26 cellular contexts compared by ENCODE assay signal in the genomic region with DNA sequence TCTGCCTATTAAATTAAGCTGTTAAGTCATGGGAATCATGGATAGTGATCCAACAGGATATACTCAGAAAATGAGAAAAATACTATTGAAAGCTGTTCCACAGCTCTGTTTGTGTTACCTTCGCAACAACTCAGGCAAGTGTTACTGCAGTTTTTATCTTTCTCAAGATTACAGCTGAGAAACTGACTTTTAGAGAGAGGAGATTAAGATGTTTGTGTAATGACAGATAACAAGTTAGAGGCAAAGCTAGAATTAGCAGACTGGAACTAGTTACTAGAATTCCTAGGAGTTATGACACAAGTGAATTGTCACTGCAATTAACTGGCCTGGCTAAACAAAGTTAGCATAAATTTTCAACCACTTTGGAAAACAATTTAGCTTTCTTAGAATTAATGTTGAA. TPM values are rescaled to one million over a fixed set of nuclear protein-coding genes. Genes with fewer than 3 reads are reported as not detected.
"Had no signal": no experiment of that assay in that cellular context is flagged by ENCODE, and none has a peak within 500 bp of the region (broad histone marks: within the 10 kb centered on the region; RNA-seq: fewer than 3 reads in every experiment).

No MANE protein-coding gene starts in this region.

- H3K36me3 ChIP-seq: Peyer's patch, SJSA1 had no signal

- H3K9me3 Mint-ChIP-seq: activated CD4-positive, alpha-beta memory T cell treated with anti-CD3 and anti-CD28 coated beads for 36 hours; activated CD4-positive, alpha-beta T cell treated with anti-CD3 and anti-CD28 coated beads, Interleukin-2, amount 10 ng/mL, durations not matched to agents 7 days and 5 days; activated naive CD4-positive, alpha-beta T cell treated with anti-CD3 and anti-CD28 coated beads for 36 hours; activated T-helper 17 cell treated with anti-CD3 and anti-CD28 coated beads, Interleukin-2, amount 50 U/mL, for 72 hours; WTC11 had no signal

- H3K27ac Mint-ChIP-seq: activated CD4-positive, alpha-beta memory T cell treated with anti-CD3 and anti-CD28 coated beads for 36 hours; activated CD4-positive, alpha-beta T cell treated with anti-CD3 and anti-CD28 coated beads, Interleukin-2, amount 10 ng/mL, durations not matched to agents 7 days and 5 days; activated naive CD4-positive, alpha-beta T cell treated with anti-CD3 and anti-CD28 coated beads for 36 hours; activated naive CD8-positive, alpha-beta T cell; activated T-helper 17 cell treated with anti-CD3 and anti-CD28 coated beads, Interleukin-2, amount 50 U/mL, for 72 hours; WTC11 had no signal

- H3K4me1 ChIP-seq: Peyer's patch had no signal

- H3K36me3 Mint-ChIP-seq: activated CD4-positive, alpha-beta memory T cell treated with anti-CD3 and anti-CD28 coated beads for 36 hours; activated naive CD8-positive, alpha-beta T cell; WTC11 had no signal

- H3K4me3 ChIP-seq: Peyer's patch, SJSA1 had no signal

- H3K4me1 Mint-ChIP-seq: activated CD4-positive, alpha-beta T cell treated with anti-CD3 and anti-CD28 coated beads, Interleukin-2, amount 10 ng/mL, durations not matched to agents 7 days and 5 days; activated T-helper 17 cell treated with anti-CD3 and anti-CD28 coated beads, Interleukin-2, amount 50 U/mL, for 72 hours had no signal

- H3K27me3 ChIP-seq: Peyer's patch, SJSA1 had no signal

- H3K4me3 Mint-ChIP-seq: activated CD4-positive, alpha-beta memory T cell treated with anti-CD3 and anti-CD28 coated beads for 36 hours; activated CD4-positive, alpha-beta T cell treated with anti-CD3 and anti-CD28 coated beads, Interleukin-2, amount 10 ng/mL, durations not matched to agents 7 days and 5 days; activated naive CD4-positive, alpha-beta T cell treated with anti-CD3 and anti-CD28 coated beads for 36 hours; activated naive CD8-positive, alpha-beta T cell; activated T-helper 17 cell treated with anti-CD3 and anti-CD28 coated beads, Interleukin-2, amount 50 U/mL, for 72 hours; WTC11 had no signal

- H3K27ac ChIP-seq: Peyer's patch, RWPE1, SJSA1 had no signal

- H3K9me3 ChIP-seq: Peyer's patch, SJSA1 had no signal

- DNase-seq: activated CD4-positive, alpha-beta memory T cell treated with anti-CD3 and anti-CD28 coated beads for 36 hours; activated CD4-positive, alpha-beta T cell treated with anti-CD3 and anti-CD28 coated beads, Interleukin-2, amount 10 ng/mL, durations not matched to agents 7 days and 5 days; activated CD4-positive, CD25-positive, alpha-beta regulatory T cell treated with anti-CD3 and anti-CD28 coated beads, Interleukin-2, amount 50 U/mL, for 72 hours; activated gamma-delta T cell; activated naive CD4-positive, alpha-beta T cell treated with anti-CD3 and anti-CD28 coated beads for 36 hours; activated T-cell treated with anti-CD3 and anti-CD28 coated beads for 4 hours; activated T-cell treated with anti-CD3 and anti-CD28 coated beads, Interleukin-2, amount 50 U/mL, for 48 hours; anterior cingulate cortex; IMR-90; KG1; NCI-H1048; NCI-H2029; NCI-H510A treated with DMSO at 0.1 percent for 48 hours; Peyer's patch; SHP77; SW 1271 had no signal

- ATAC-seq: activated T-helper 17 cell treated with anti-CD3 and anti-CD28 coated beads, Interleukin-2, amount 50 U/mL, for 72 hours; SK-N-SH treated with all-trans-retinoic acid at 6 μM for 48 hours; WTC11 had no signal

RNA-seq across cellular contexts. Expression of gene SLN, which starts 1.6 kb away (rescaled TPM):
- total RNA-seq: activated CD4-positive, alpha-beta memory T cell treated with anti-CD3 and anti-CD28 coated beads for 36 hours; activated CD4-positive, alpha-beta T cell treated with anti-CD3 and anti-CD28 coated beads, Interleukin-2, amount 10 ng/mL, durations not matched to agents 7 days and 5 days; activated CD8-positive, alpha-beta memory T cell treated with anti-CD3 and anti-CD28 coated beads for 36 hours; activated naive CD4-positive, alpha-beta T cell treated with anti-CD3 and anti-CD28 coated beads for 36 hours; activated T-helper 17 cell treated with anti-CD3 and anti-CD28 coated beads, Interleukin-2, amount 50 U/mL, for 72 hours; IMR-90; LHCN-M2; M059J; Peyer's patch; SJSA1; T-helper 1 cell treated with Interleukin-12 subunit alpha and Interleukin-12 subunit beta and Interleukin-4 antibody, amounts not matched to agents 30 ng/mL and 1 ng/mL, for 36 hours; WTC11 had no signal
- polyA plus RNA-seq: IMR-90 had no signal
